ENCODE assay signal across 20 cellular contexts in genomic region chr16:58411736-58412614, GRCh38. TPM values are rescaled to one million over a fixed set of nuclear protein-coding genes. Genes with fewer than 3 reads are reported as not detected.
DNase-seq lines count a peak whose midpoint lies in the region; ATAC-seq and TF ChIP-seq lines count a peak whose summit lies in the region.
"Had no signal": no experiment of that assay in that cellular context is flagged by ENCODE, and none has a peak within 500 bp of the region (broad histone marks: within the 10 kb centered on the region; RNA-seq: fewer than 3 reads in every experiment).

No MANE protein-coding gene starts in this region.

- WGBS in heart left ventricle, 4 donors, result 82 to 88% (median 86%) methylated on average over 7 of the region's 7 CpGs

- H3K9me3 ChIP-seq in HEK293 (ENCODE audit: control insufficient read depth, insufficient read depth, low read depth, low read length), result no peaks in the 10 kb centered on the region
- H3K9me3 ChIP-seq in heart left ventricle, result no peaks in the 10 kb centered on the region
- H3K9me3 ChIP-seq: ascending aorta, HAP-1 had no signal

- intact Hi-C loops in heart left ventricle (cut with DNase I), result loop anchor here in 2 of 10 donors (5.0 kb wide), 2 partner anchors 65 to 75 kb away; no protein-coding TSS in a partner anchor

- H3K27me3 ChIP-seq in heart left ventricle, result no peaks in the 10 kb centered on the region
- H3K27me3 ChIP-seq: ascending aorta had no signal

- POLR2A ChIA-PET in HEK293 (lab: Yijun Ruan, JAX), result interaction anchor here (1.1 kb wide), 1 partner anchor 19 kb away, joined by 5 read pairs; no protein-coding TSS in a partner anchor

- H3K36me3 ChIP-seq in HEK293 (ENCODE audit: control insufficient read depth in 2 of 2, insufficient read depth in 1 of 2, low read length in 2 of 2) (no peaks in the 10 kb centered on the region), heart left ventricle (no peaks in the 10 kb centered on the region)
- H3K36me3 ChIP-seq: ascending aorta, HAP-1 had no signal

- in situ Hi-C loops in SK-MEL-5 (cut with HindIII; ENCODE audit: low pct_unique_long_range_greater_than_20kb, low sequenced_read_pairs), result no loop called here

- TF ChIP-seq CTCF in 22Rv1 (IDR thresholded peaks at IDR 0.05) (no peak), HEK293 (tag by site-specific recombination; IDR thresholded peaks at IDR 0.05) (no peak), heart left ventricle (IDR thresholded peaks at IDR 0.05) (peak in 1 of 12 donors; percentile 10)

- H3K27ac ChIP-seq in 22Rv1, result peak overlapping the region; percentile 79
- H3K27ac ChIP-seq in HEK293 (ENCODE audit: extremely low read depth, low read depth, low read length), result no peak overlapping the region
- H3K27ac ChIP-seq in heart left ventricle, result peak overlapping the region; percentile 35 to 98 (median 82)
- H3K27ac ChIP-seq: ascending aorta, coronary artery had no signal

- TF ChIP-seq POLR2A in heart left ventricle (IDR thresholded peaks at IDR 0.05), result peak in 1 of 2 donors; percentile 13

- H3K4me1 ChIP-seq in HEK293 (ENCODE audit: control insufficient read depth, insufficient read depth, low read length), result peaks cover 2% of the 10 kb centered on the region; the same call in 1 of the 2 replicates
- peaks cover 0 to 52% (median 9%) of the 10 kb centered on the region in 12 donors for H3K4me1 ChIP-seq in heart left ventricle
- H3K4me1 ChIP-seq: ascending aorta, HAP-1 had no signal

- DNase-seq in SK-MEL-5 (ENCODE audit: low read depth, low spot score), result peak; percentile 9
- DNase-seq in heart left ventricle, result no peak
- DNase-seq in NCI-H2029 treated with DMSO at 0.1 percent for 48 hours (lab: John Stamatoyannopoulos, UW), result no peak
- no peak for DNase-seq in amygdala (lab: John Stamatoyannopoulos, UW)
- DNase-seq in effector CD8-positive, alpha-beta T cell (lab: John Stamatoyannopoulos, UW), result no peak
- DNase-seq: activated CD4-positive, CD25-positive, alpha-beta regulatory T cell treated with anti-CD3 and anti-CD28 coated beads, Interleukin-2, amount 50 U/mL, for 72 hours; activated CD8-positive, alpha-beta memory T cell treated with anti-CD3 and anti-CD28 coated beads, Interleukin-2, amount 50 U/mL, for 48 hours; activated naive CD4-positive, alpha-beta T cell; COR-L47; midbrain; NCI-H1048; NCI-H2107; retina; T-helper 2 cell had no signal

- peak; percentile 55 to 71 (median 64) for ATAC-seq in heart left ventricle
- no peak for ATAC-seq in GM19351 (IDR thresholded peaks at IDR 0.05; ENCODE audit: unreplicated experiment)

- H3K4me3 ChIP-seq in HEK293 (ENCODE audit: low read depth, low read length) (no peak overlapping the region), heart left ventricle (no peak overlapping the region)
- H3K4me3 ChIP-seq: ascending aorta, coronary artery, HAP-1 had no signal

- CTCF ChIA-PET in HEK293 (lab: Yijun Ruan, JAX), result interaction anchor here (1.4 kb wide), 1 partner anchor 76 kb away, joined by 3 read pairs; no protein-coding TSS in a partner anchor

TF ChIP-seq in HEK293, 187 proteins besides CTCF, POLR2A, EP300 and RAD21:
- 0 out of 2 replicates have a peak, but pooled peaks have one; percentile 9 for TF ChIP-seq SCRT2 (tag by site-specific recombination; IDR thresholded peaks at IDR 0.05)
- peak; percentile 35; the same call in 1 of the 2 replicates for TF ChIP-seq PRDM10 (tag by site-specific recombination; IDR thresholded peaks at IDR 0.05)
- TF ChIP-seq ZNF366 (tag by site-specific recombination; conservative IDR thresholded peaks at IDR 0.05), result no peak; the same call in 1 of the 2 replicates
- TF ChIP-seq ZNF121 (tag by site-specific recombination; IDR thresholded peaks at IDR 0.05), result no peak
- TF ChIP-seq ZNF416 (tag by site-specific recombination; IDR thresholded peaks at IDR 0.05), result no peak
- no peak for TF ChIP-seq ZNF624 (tag by site-specific recombination; IDR thresholded peaks at IDR 0.05)
- no peak for TF ChIP-seq ZNF175 (tag by site-specific recombination; IDR thresholded peaks at IDR 0.05)
- no peak for TF ChIP-seq ZNF433 (tag by site-specific recombination; IDR thresholded peaks at IDR 0.05; ENCODE audit: low read depth)
- peak; percentile 26; the same call in 1 of the 2 replicates for TF ChIP-seq ZNF513 (tag by site-specific recombination; IDR thresholded peaks at IDR 0.05)
- no peak for TF ChIP-seq ZXDB (tag by site-specific recombination; IDR thresholded peaks at IDR 0.05)
TF ChIP-seq in HEK293: peak in this region for 3.

RNA-seq across cellular contexts. Expression of gene GINS3, which starts 19.7 kb away (rescaled TPM):
- 10.4 and 12.8 TPM in 2 replicates for total RNA-seq in SK-MEL-5 (2014; rRNA removed; shearing (Covaris generic))
- 13.6 and 14.0 TPM in 2 replicates for polyA plus RNA-seq in SK-MEL-5 (2015; cell fraction: cytosol; rRNA removed)
- polyA plus RNA-seq in SK-MEL-5 (2015; cell fraction: nucleus; rRNA removed), result 7.6 and 13.6 TPM in 2 replicates
- total RNA-seq in heart left ventricle, result 1 to 10 TPM; 3.9 to 8.7 (median 7.1) TPM
- polyA plus RNA-seq in heart left ventricle, result 10 to 100 TPM in 1 of 2 donors, 1 to 10 TPM in 1; 5.4 to 20.2 TPM
